16 cellular contexts compared by ENCODE assay signal in the genomic region with DNA sequence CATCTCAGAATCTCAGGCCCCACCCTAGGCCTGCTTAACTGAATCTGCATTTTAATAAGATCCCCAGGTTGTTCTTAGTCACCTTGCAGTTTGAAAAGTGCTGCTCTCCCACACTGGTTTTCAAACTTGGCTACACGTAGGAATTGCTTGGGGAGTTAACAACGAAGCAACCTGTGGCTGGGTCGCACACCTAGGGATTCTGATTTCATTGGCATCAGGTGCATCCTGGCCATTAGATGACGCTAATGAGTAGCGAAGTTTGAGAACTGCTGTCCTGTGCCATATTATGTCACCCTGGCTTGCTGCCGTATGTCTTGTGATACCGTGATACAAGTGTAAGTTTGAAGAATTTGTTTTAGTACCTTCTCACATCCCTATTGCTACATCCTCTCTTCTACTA. TPM values are rescaled to one million over a fixed set of nuclear protein-coding genes. Genes with fewer than 3 reads are reported as not detected.
A peak's percentile ranks its signal among the peaks of the same experiment; 100 is the strongest.
DNase-seq lines count a peak whose midpoint lies in the region; FAIRE-seq and TF ChIP-seq lines count a peak whose summit lies in the region.
"Had no signal": no experiment of that assay in that cellular context is flagged by ENCODE, and none has a peak within 500 bp of the region (broad histone marks: within the 10 kb centered on the region; RNA-seq: fewer than 3 reads in every experiment).

No MANE protein-coding gene starts in this region.

- peak; percentile 30 to 83 (median 49); a peak in 3 of 4 replicates for TF ChIP-seq CTCF in H1 (IDR thresholded peaks at IDR 0.05; ENCODE audit: control extremely low read depth in 1 of 3, insufficient read depth in 1 of 3, low read depth in 1 of 3, low read length in 3 of 3)

- no peak overlapping the region for H2BK120ac ChIP-seq in H1 (replicated peaks; ENCODE audit: low read depth, low read length)

- no peak overlapping the region for H3K4me3 ChIP-seq in H1 (ENCODE audit: extremely low read depth in 1 of 4, insufficient read depth in 2 of 4, low read depth in 3 of 4, low read length in 4 of 4)

- H3K56ac ChIP-seq in H1 (replicated peaks; ENCODE audit: insufficient read length, low read depth, low read length): no peak overlapping the region

- no peak overlapping the region for H2AK5ac ChIP-seq in H1 (ENCODE audit: low read depth, low read length)

- no peak overlapping the region for H3K23ac ChIP-seq in H1 (ENCODE audit: insufficient read length)

- no peak overlapping the region for H3K14ac ChIP-seq in H1 (ENCODE audit: insufficient read length)

- no peaks in the 10 kb centered on the region for H4K20me1 ChIP-seq in H1 (replicated peaks in 1 of 2; ENCODE audit: control insufficient read depth in 1 of 2, insufficient read depth in 2 of 2, low read length in 2 of 2)

- TF ChIP-seq EP300 in H1 (IDR thresholded peaks at IDR 0.05; ENCODE audit: borderline replicate concordance in 1 of 2, low read depth in 2 of 2, low read length in 2 of 2): no peak

- H4K5ac ChIP-seq in H1 (ENCODE audit: insufficient read length, low read depth, low read length): no peak overlapping the region

- peaks cover 7% of the 10 kb centered on the region; the same call in 1 of the 2 replicates for H3K23me2 ChIP-seq in H1 (ENCODE audit: low read depth, low read length)

- no peak overlapping the region for H3K9ac ChIP-seq in H1 (replicated peaks in 1 of 4; ENCODE audit: extremely low read depth in 1 of 4, low read depth in 3 of 4, low read length in 3 of 4)

- no peak overlapping the region for H2BK15ac ChIP-seq in H1 (ENCODE audit: low read length)

- peak; percentile 47 to 53 for TF ChIP-seq RAD21 in H1 (IDR thresholded peaks at IDR 0.05 in 1 of 2, conservative IDR thresholded peaks at IDR 0.05 in 1 of 2; ENCODE audit: low read depth in 2 of 2, low read length in 2 of 2)

- H3K4me1 ChIP-seq in H1 (replicated peaks in 1 of 4; ENCODE audit: control insufficient read depth in 3 of 4, insufficient read depth in 4 of 4, low read length in 3 of 4): peaks cover 6 to 11% (median 10%) of the 10 kb centered on the region in 4 experiments

- no peaks in the 10 kb centered on the region for H3K79me2 ChIP-seq in H1 (ENCODE audit: control insufficient read depth in 1 of 2, insufficient read depth in 2 of 2, low read length in 2 of 2)

- CTCF ChIA-PET in H1 (lab: Charles Lee; ENCODE audit: partially characterized antibody): interaction anchor here (0.6 to 9.9 kb wide), 11 partner anchors 9 to 498 kb away, joined by 3 to 77 read pairs (median 3); a partner anchor contains a TSS

- no peak overlapping the region for H4K91ac ChIP-seq in H1 (replicated peaks; ENCODE audit: insufficient read length, low read length)

- no peaks in the 10 kb centered on the region for H3K9me3 ChIP-seq in H1 (ENCODE audit: insufficient read depth in 2 of 2, low read depth in 1 of 2, low read length in 1 of 2)
- H3K9me3 ChIP-seq: neutrophil had no signal

- 24% methylated on average over 7 of the region's 7 CpGs; no CpG with 5 or more reads in 1 of the 2 experiments for WGBS in H1 (ENCODE audit: extremely low coverage in 1 of 2, insufficient coverage in 1 of 2, insufficient read length in 1 of 2, insufficient replicate concordance in 2 of 2, low coverage in 1 of 2, low lambda C conversion rate in 2 of 2, missing lambda C conversion rate in 1 of 2), 2 experiments

- no peaks in the 10 kb centered on the region for H3K79me1 ChIP-seq in H1 (ENCODE audit: low read depth, low read length)

- POLR2A ChIA-PET in H1 (lab: Charles Lee; ENCODE audit: partially characterized antibody): no interaction called here

- H3K4ac ChIP-seq in H1 (replicated peaks; ENCODE audit: insufficient read length, low read depth, low read length): no peak overlapping the region

- DNase-seq in stimulated activated naive CD4-positive, alpha-beta T cell treated with Interleukin-2 at 50 U/mL for 16 hours (lab: John Stamatoyannopoulos, UW): peak; percentile 14
- DNase-seq in stimulated activated naive CD4-positive, alpha-beta T cell (lab: John Stamatoyannopoulos, UW): no peak
- DNase-seq in T-helper 22 cell (ENCODE audit: low read depth) (peak; percentile 30), H1 (ENCODE audit: low read depth in 1 of 2, low spot score in 2 of 2) (no peak), amniotic stem cell (lab: John Stamatoyannopoulos, UW) (no peak), MV-4-11 (lab: John Stamatoyannopoulos, UW) (no peak), HTR-8/SVneo (ENCODE audit: insufficient read length, low spot score) (no peak)
- DNase-seq: activated naive CD8-positive, alpha-beta T cell treated with anti-CD3 and anti-CD28 coated beads, Interleukin-2, amount 10 ng/mL, durations not matched to agents 7 days and 5 days; NCI-H187; right cardiac atrium had no signal

- no peak overlapping the region for H2BK12ac ChIP-seq in H1 (ENCODE audit: low read depth, low read length)

- no peaks in the 10 kb centered on the region for H3K36me3 ChIP-seq in H1 (ENCODE audit: control insufficient read depth in 2 of 4, insufficient read depth in 4 of 4, low read length in 3 of 4)
- H3K36me3 ChIP-seq: neutrophil had no signal

- H2BK20ac ChIP-seq in H1 (ENCODE audit: low read length): no peak overlapping the region

- no peak for TF ChIP-seq POLR2A in H1 (IDR thresholded peaks at IDR 0.05; ENCODE audit: control extremely low read depth in 1 of 2, low read depth in 2 of 2, low read length in 2 of 2)

- no peak overlapping the region for H3K18ac ChIP-seq in H1 (ENCODE audit: extremely low read depth, low read length)

- H3K4me2 ChIP-seq in H1 (ENCODE audit: insufficient read depth in 1 of 2, low read depth in 2 of 2, low read length in 2 of 2): peak overlapping the region in 1 of 2 experiments; percentile 7; a peak in 2 of 4 replicates

- no peak overlapping the region for H3K27ac ChIP-seq in H1 (ENCODE audit: low read depth, low read length)
- H3K27ac ChIP-seq: neutrophil had no signal

- FAIRE-seq in H1 (lab: Jason Lieb, UNC): peak; percentile 36
- FAIRE-seq in HTR-8/SVneo (lab: Jason Lieb, UNC): no peak
- FAIRE-seq: bronchial epithelial cell, D721Med, G401.6, GM12892, H54 had no signal

- no peak overlapping the region for H2BK5ac ChIP-seq in H1 (ENCODE audit: low read depth, low read length)

- peaks cover 2 to 30% (median 22%) of the 10 kb centered on the region in 4 experiments for H3K27me3 ChIP-seq in H1 (replicated peaks in 1 of 4; ENCODE audit: control insufficient read depth in 3 of 4, extremely low read depth in 1 of 4, insufficient read depth in 3 of 4, low read length in 3 of 4)

- H2AFZ ChIP-seq in H1 (ENCODE audit: low read length): no peak overlapping the region

- no peak overlapping the region for H4K8ac ChIP-seq in H1 (ENCODE audit: extremely low read depth, insufficient read depth, low read length)

TF ChIP-seq in H1, 55 proteins besides CTCF, POLR2A, EP300 and RAD21:
- no peak for TF ChIP-seq KDM1A (IDR thresholded peaks at IDR 0.05; ENCODE audit: borderline replicate concordance, low read length)
- TF ChIP-seq TEAD4 (IDR thresholded peaks at IDR 0.05; ENCODE audit: low read depth, low read length): no peak
- no peak for TF ChIP-seq TAF1 (IDR thresholded peaks at IDR 0.05; ENCODE audit: low read depth, low read length)
- no peak for TF ChIP-seq MAFK (IDR thresholded peaks at IDR 0.05; ENCODE audit: low read depth, low read length)
- no peak for TF ChIP-seq CTBP2 (IDR thresholded peaks at IDR 0.05; ENCODE audit: borderline replicate concordance, insufficient read depth, insufficient read length, low read length)
- TF ChIP-seq TAF7 (optimal IDR thresholded peaks at IDR 0.05; ENCODE audit: borderline replicate concordance, low read depth, low read length): no peak
- no peak for TF ChIP-seq TCF12 (IDR thresholded peaks at IDR 0.05; ENCODE audit: low read depth, low read length)
- TF ChIP-seq TBP (IDR thresholded peaks at IDR 0.05; ENCODE audit: low read depth, low read length): no peak
- TF ChIP-seq SP2 (IDR thresholded peaks at IDR 0.05; ENCODE audit: low read length): no peak
- no peak for TF ChIP-seq HDAC6 (IDR thresholded peaks at IDR 0.05; ENCODE audit: low read depth, low read length)
- no peak for TF ChIP-seq NRF1 (IDR thresholded peaks at IDR 0.05; ENCODE audit: low read depth, low read length)
- no peak for TF ChIP-seq CEBPB (IDR thresholded peaks at IDR 0.05; ENCODE audit: low read depth, low read length)
- TF ChIP-seq CBX5 (IDR thresholded peaks at IDR 0.05; ENCODE audit: low read depth, low read length): no peak
- TF ChIP-seq BRCA1 (IDR thresholded peaks at IDR 0.05; ENCODE audit: low read depth, low read length): no peak
- TF ChIP-seq PHF8 (conservative IDR thresholded peaks at IDR 0.05; ENCODE audit: low read depth, low read length): no peak
- TF ChIP-seq, protein P1, sequence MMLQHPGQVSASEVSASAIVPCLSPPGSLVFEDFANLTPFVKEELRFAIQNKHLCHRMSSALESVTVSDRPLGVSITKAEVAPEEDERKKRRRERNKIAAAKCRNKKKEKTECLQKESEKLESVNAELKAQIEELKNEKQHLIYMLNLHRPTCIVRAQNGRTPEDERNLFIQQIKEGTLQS (IDR thresholded peaks at IDR 0.05; ENCODE audit: insufficient read depth, low read depth, low read length): no peak
TF ChIP-seq in H1: peak in this region for 0.

RNA-seq across cellular contexts. Expression of a gene that starts 28.2 kb away (rescaled TPM):
- total RNA-seq in H1 (2021; fragmentation: NEBNext Ultra II Directional; extraction: Animal tissue kit (Norgen Biotek cat#: 25700)): 47.2 and 47.4 TPM in 2 replicates
- 14.3 and 24.2 TPM in 2 replicates for polyA plus RNA-seq in H1 (2011; rRNA removed)
- 25.9 TPM for polyA plus RNA-seq in H1 (2011; cell fraction: cytosol; rRNA removed)
- polyA plus RNA-seq in H1 (2011; cell fraction: nucleus; rRNA removed): 15.2 TPM
- polyA plus RNA-seq in H1 (2012, experiment 1 of 2): 44.7 to 57.4 TPM (median 49.5 TPM) in 4 replicates
- 27.6 TPM for polyA plus RNA-seq in H1 (2012, experiment 2 of 2)
- 60.6 TPM for polyA plus RNA-seq in H1 (2013, experiment 1 of 2)
- 65.8 TPM for polyA plus RNA-seq in H1 (2013, experiment 2 of 2)
- 18.2 and 25.3 TPM in 2 replicates for polyA minus RNA-seq in H1 (2011; rRNA and poly(A)+ RNA removed)
- 14.5 TPM for polyA minus RNA-seq in H1 (2011; cell fraction: cytosol; rRNA and poly(A)+ RNA removed)
- 15.7 TPM for polyA minus RNA-seq in H1 (2011; cell fraction: nucleus; rRNA and poly(A)+ RNA removed)

Comparison
In these comparisons a context has a peak if more than half of its experiments do, and no peak if none do; other contexts are left out.
1. DNase-seq: peak in stimulated activated naive CD4-positive, alpha-beta T cell treated with Interleukin-2 at 50 U/mL for 16 hours (single experiment) and T-helper 22 cell (single experiment); none in stimulated activated naive CD4-positive, alpha-beta T cell (0 of 6), H1 (0 of 2), amniotic stem cell (single experiment), MV-4-11 (single experiment) and HTR-8/SVneo (single experiment).